In genomic region chr4:87293889-87294288, GRCh38 we compare ENCODE assay signal across 2 cellular contexts. TPM values are rescaled to one million over a fixed set of nuclear protein-coding genes. Genes with fewer than 3 reads are reported as not detected.
"Had no signal": no experiment of that assay in that cellular context is flagged by ENCODE, and none has a peak within 500 bp of the region (broad histone marks: within the 10 kb centered on the region; RNA-seq: fewer than 3 reads in every experiment).

No MANE protein-coding gene starts in this region.

RNA-seq across cellular contexts. Expression of gene HSD17B13, which starts 28.8 kb away (rescaled TPM):
- total RNA-seq: activated CD4-positive, alpha-beta T cell treated with anti-CD3 and anti-CD28 coated beads for 36 hours; WTC11 had no signal
